Comparison of ENCODE assay signal across 17 cellular contexts in the genomic region with DNA sequence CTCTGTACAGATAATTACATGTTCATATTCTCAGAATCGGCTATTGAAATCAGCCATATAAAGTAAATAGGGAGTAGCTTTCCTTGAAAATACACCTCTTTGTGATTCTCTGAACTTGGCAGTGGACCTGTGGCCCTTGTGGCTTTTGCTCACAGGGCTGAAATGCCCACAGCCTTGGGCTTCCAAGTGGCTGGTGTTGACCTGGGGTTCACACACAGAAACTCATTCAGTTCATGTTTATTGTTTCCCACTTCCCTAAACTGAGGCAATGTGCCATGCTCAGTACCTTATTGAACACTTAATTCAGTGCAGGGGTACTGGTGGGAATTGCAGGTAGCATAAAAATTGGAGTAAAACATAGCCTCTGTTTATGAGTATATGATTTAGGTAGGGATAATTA. TPM values are rescaled to one million over a fixed set of nuclear protein-coding genes. Genes with fewer than 3 reads are reported as not detected.
DNase-seq lines count a peak whose midpoint lies in the region; ATAC-seq and TF ChIP-seq lines count a peak whose summit lies in the region.
"Had no signal": no experiment of that assay in that cellular context is flagged by ENCODE, and none has a peak within 500 bp of the region (broad histone marks: within the 10 kb centered on the region; RNA-seq: fewer than 3 reads in every experiment).

No MANE protein-coding gene starts in this region.

- H3K9me3 ChIP-seq in ascending aorta, result peaks cover 0 to 18% of the 10 kb centered on the region in 2 donors

- H3K4me1 ChIP-seq in ascending aorta, result no peaks in the 10 kb centered on the region

- no peaks in the 10 kb centered on the region for H3K27me3 Mint-ChIP-seq in activated naive CD8-positive, alpha-beta T cell treated with anti-CD3 and anti-CD28 coated beads, Interleukin-2, amount 10 ng/mL, durations not matched to agents 7 days and 5 days
- no peaks in the 10 kb centered on the region for H3K27me3 Mint-ChIP-seq in activated naive CD8-positive, alpha-beta T cell treated with anti-CD3 and anti-CD28 coated beads for 36 hours
- H3K27me3 Mint-ChIP-seq: activated T-helper 17 cell treated with anti-CD3 and anti-CD28 coated beads, Interleukin-2, amount 50 U/mL, for 72 hours had no signal

- H3K4me1 Mint-ChIP-seq in activated naive CD8-positive, alpha-beta T cell treated with anti-CD3 and anti-CD28 coated beads, Interleukin-2, amount 10 ng/mL, durations not matched to agents 7 days and 5 days, result peaks cover 35% of the 10 kb centered on the region
- H3K4me1 Mint-ChIP-seq in activated naive CD8-positive, alpha-beta T cell treated with anti-CD3 and anti-CD28 coated beads for 36 hours, result peaks cover 28% of the 10 kb centered on the region

- intact Hi-C loops in ascending aorta (cut with DNase I), result loop anchor here (5.0 kb wide), 1 partner anchor 66 kb away; no protein-coding TSS in a partner anchor

- no peak for ATAC-seq in activated naive CD8-positive, alpha-beta T cell treated with anti-CD3 and anti-CD28 coated beads, Interleukin-2, amount 10 ng/mL, durations not matched to agents 7 days and 5 days (ENCODE audit: low read depth)
- ATAC-seq in GM21737 (IDR thresholded peaks at IDR 0.05; ENCODE audit: unreplicated experiment), result peak; percentile 40
- ATAC-seq: activated T-helper 17 cell treated with anti-CD3 and anti-CD28 coated beads, Interleukin-2, amount 50 U/mL, for 72 hours had no signal

- H3K4me3 Mint-ChIP-seq in activated naive CD8-positive, alpha-beta T cell treated with anti-CD3 and anti-CD28 coated beads, Interleukin-2, amount 10 ng/mL, durations not matched to agents 7 days and 5 days, result no peak overlapping the region
- no peak overlapping the region for H3K4me3 Mint-ChIP-seq in activated naive CD8-positive, alpha-beta T cell treated with anti-CD3 and anti-CD28 coated beads for 36 hours
- H3K4me3 Mint-ChIP-seq: activated T-helper 17 cell treated with anti-CD3 and anti-CD28 coated beads, Interleukin-2, amount 50 U/mL, for 72 hours; nephron progenitor cell had no signal

- POLR2A ChIA-PET in activated naive CD8-positive, alpha-beta T cell treated with anti-CD3 and anti-CD28 coated beads, Interleukin-2, amount 10 ng/mL, durations not matched to agents 7 days and 5 days (lab: Charles Lee), result no interaction called here

- no peak for DNase-seq in activated naive CD8-positive, alpha-beta T cell treated with anti-CD3 and anti-CD28 coated beads, Interleukin-2, amount 10 ng/mL, durations not matched to agents 7 days and 5 days
- no peak for DNase-seq in activated naive CD8-positive, alpha-beta T cell treated with anti-CD3 and anti-CD28 coated beads for 36 hours
- DNase-seq in NCI-H69 (lab: John Stamatoyannopoulos, UW) (peak; percentile 74), Kasumi-1 (lab: John Stamatoyannopoulos, UW) (no peak), ascending aorta (ENCODE audit: low spot score in 2 of 2) (no peak), COLO668 (lab: John Stamatoyannopoulos, UW; ENCODE audit: unreplicated experiment) (no peak)
- DNase-seq in activated effector memory CD4-positive, alpha-beta T cell treated with anti-CD3 and anti-CD28 coated beads, Interleukin-2, amount 50 U/mL, for 16 hours, result no peak
- DNase-seq: activated CD8-positive, alpha-beta memory T cell treated with anti-CD3 and anti-CD28 coated beads for 24 hours; anterior cingulate cortex; COR-L47; NCI-H1417 treated with DMSO at 0.1 percent for 48 hours; NCI-H226; nephron progenitor cell; retina had no signal

- H3K27ac ChIP-seq in ascending aorta, result no peak overlapping the region

- H3K27me3 ChIP-seq in ascending aorta, result no peaks in the 10 kb centered on the region

- no peak for TF ChIP-seq CTCF in ascending aorta (IDR thresholded peaks at IDR 0.05)

- peaks cover 37% of the 10 kb centered on the region for H3K36me3 Mint-ChIP-seq in activated naive CD8-positive, alpha-beta T cell treated with anti-CD3 and anti-CD28 coated beads, Interleukin-2, amount 10 ng/mL, durations not matched to agents 7 days and 5 days
- peaks cover 26% of the 10 kb centered on the region for H3K36me3 Mint-ChIP-seq in activated naive CD8-positive, alpha-beta T cell treated with anti-CD3 and anti-CD28 coated beads for 36 hours

- no peak overlapping the region for H3K4me3 ChIP-seq in ascending aorta
- H3K4me3 ChIP-seq: lung had no signal

- H3K9me3 Mint-ChIP-seq in activated naive CD8-positive, alpha-beta T cell treated with anti-CD3 and anti-CD28 coated beads, Interleukin-2, amount 10 ng/mL, durations not matched to agents 7 days and 5 days, result peaks cover 14% of the 10 kb centered on the region
- H3K9me3 Mint-ChIP-seq in activated naive CD8-positive, alpha-beta T cell treated with anti-CD3 and anti-CD28 coated beads for 36 hours, result peaks cover 12% of the 10 kb centered on the region

- peak overlapping the region; percentile 59 for H3K27ac Mint-ChIP-seq in activated naive CD8-positive, alpha-beta T cell treated with anti-CD3 and anti-CD28 coated beads, Interleukin-2, amount 10 ng/mL, durations not matched to agents 7 days and 5 days
- H3K27ac Mint-ChIP-seq in activated naive CD8-positive, alpha-beta T cell treated with anti-CD3 and anti-CD28 coated beads for 36 hours, result no peak overlapping the region
- H3K27ac Mint-ChIP-seq: activated T-helper 17 cell treated with anti-CD3 and anti-CD28 coated beads, Interleukin-2, amount 50 U/mL, for 72 hours; nephron progenitor cell had no signal

- peaks cover 0 to 3% of the 10 kb centered on the region in 2 donors for H3K36me3 ChIP-seq in ascending aorta

RNA-seq across cellular contexts. Expression of a gene that starts 19.1 kb away (rescaled TPM):
- total RNA-seq in activated naive CD8-positive, alpha-beta T cell treated with anti-CD3 and anti-CD28 coated beads, Interleukin-2, amount 10 ng/mL, durations not matched to agents 7 days and 5 days, result 10 to 100 TPM; 48.7 to 58.1 TPM
- 10 to 100 TPM; 17.0 TPM for total RNA-seq in activated naive CD8-positive, alpha-beta T cell treated with anti-CD3 and anti-CD28 coated beads for 36 hours
- total RNA-seq in ascending aorta, result 18.5 TPM
